8 cellular contexts compared by ENCODE assay signal in genomic region chr1:7042322-7043231, GRCh38.
DNase-seq lines count a peak whose midpoint lies in the region; ATAC-seq, FAIRE-seq and TF ChIP-seq lines count a peak whose summit lies in the region.

No MANE protein-coding gene starts in this region.

- H3K27ac Mint-ChIP-seq in activated T-cell treated with anti-CD3 and anti-CD28 coated beads, Interleukin-2, amount 50 U/mL, for 72 hours: no peak overlapping the region

- H3K9me3 ChIP-seq in kidney (ENCODE audit: control insufficient read depth in 1 of 2, low read length in 2 of 2): no peaks in the 10 kb centered on the region
- H3K9me3 ChIP-seq in upper lobe of right lung: no peaks in the 10 kb centered on the region

- no peaks in the 10 kb centered on the region for H3K4me1 Mint-ChIP-seq in activated T-cell treated with anti-CD3 and anti-CD28 coated beads, Interleukin-2, amount 50 U/mL, for 72 hours (ENCODE audit: low read depth)

- intact Hi-C loops in kidney (cut with DNase I) (no loop called here), upper lobe of right lung (cut with DNase I) (no loop called here)

- peaks cover 10% of the 10 kb centered on the region for H3K27me3 ChIP-seq in upper lobe of right lung

- no peak for FAIRE-seq in kidney (lab: Jason Lieb, UNC)

- peak; percentile 37 for ATAC-seq in upper lobe of right lung
- no peak for ATAC-seq in activated T-cell treated with anti-CD3 and anti-CD28 coated beads, Interleukin-2, amount 50 U/mL, for 72 hours (replicated peaks in 1 of 2)

- H3K27me3 Mint-ChIP-seq in activated T-cell treated with anti-CD3 and anti-CD28 coated beads, Interleukin-2, amount 50 U/mL, for 72 hours (ENCODE audit: low read depth): peaks cover 3% of the 10 kb centered on the region

- peaks cover 0 to 2% of the 10 kb centered on the region in 2 donors for H3K9me3 Mint-ChIP-seq in activated T-cell treated with anti-CD3 and anti-CD28 coated beads, Interleukin-2, amount 50 U/mL, for 72 hours

- H3K36me3 Mint-ChIP-seq in activated T-cell treated with anti-CD3 and anti-CD28 coated beads, Interleukin-2, amount 50 U/mL, for 72 hours (ENCODE audit: insufficient read depth in 2 of 2): no peaks in the 10 kb centered on the region

- no peak overlapping the region for H3K9ac ChIP-seq in kidney (ENCODE audit: low read length in 2 of 2)

- no peak overlapping the region for H3K4me3 ChIP-seq in kidney (ENCODE audit: low read length in 2 of 2)
- no peak overlapping the region for H3K4me3 ChIP-seq in upper lobe of right lung

- H3K27ac ChIP-seq in kidney (ENCODE audit: low read depth in 2 of 2, low read length in 2 of 2): no peak overlapping the region
- H3K27ac ChIP-seq in upper lobe of right lung: no peak overlapping the region

- TF ChIP-seq CTCF in kidney (IDR thresholded peaks at IDR 0.05; ENCODE audit: borderline replicate concordance, extremely low read depth, insufficient read depth): peak; percentile 53
- TF ChIP-seq CTCF in upper lobe of right lung (IDR thresholded peaks at IDR 0.05): peak; percentile 55

- DNase-seq in NCI-H524 (lab: John Stamatoyannopoulos, UW) (peak; percentile 12 to 66), NCI-H524 treated with DMSO at 0.1 percent for 48 hours (lab: John Stamatoyannopoulos, UW) (no peak), NCI-H1092 (lab: John Stamatoyannopoulos, UW) (peak; percentile 56), amygdala (lab: John Stamatoyannopoulos, UW) (peak in 29 of 56 donors; percentile 6 to 77 (median 38)), kidney (no peak), upper lobe of right lung (no peak)
- DNase-seq in activated T-cell treated with anti-CD3 and anti-CD28 coated beads, Interleukin-2, amount 50 U/mL, for 48 hours: no peak
- no peak for DNase-seq in activated T-cell treated with anti-CD3 and anti-CD28 coated beads, Interleukin-2, amount 50 U/mL, for 72 hours

- no peak overlapping the region for H3K4me3 Mint-ChIP-seq in activated T-cell treated with anti-CD3 and anti-CD28 coated beads, Interleukin-2, amount 50 U/mL, for 72 hours

- H3K4me1 ChIP-seq in kidney (ENCODE audit: control insufficient read depth in 1 of 2, insufficient read depth in 1 of 2, low read depth in 1 of 2, low read length in 2 of 2) (no peaks in the 10 kb centered on the region), upper lobe of right lung (no peaks in the 10 kb centered on the region)

- H3K36me3 ChIP-seq in kidney (ENCODE audit: control insufficient read depth in 1 of 2, insufficient read depth in 2 of 2, low read length in 2 of 2): no peaks in the 10 kb centered on the region
- H3K36me3 ChIP-seq in upper lobe of right lung: no peaks in the 10 kb centered on the region

Comparison
In these comparisons a context has a peak if more than half of its experiments do, and no peak if none do; other contexts are left out.
1. DNase-seq: peak in NCI-H524 (2 of 2), NCI-H1092 (single experiment) and amygdala (29 of 56); none in NCI-H524 treated with DMSO at 0.1 percent for 48 hours (single experiment), kidney (single experiment), upper lobe of right lung (single experiment), activated T-cell treated with anti-CD3 and anti-CD28 coated beads, Interleukin-2, amount 50 U/mL, for 48 hours (0 of 2) and activated T-cell treated with anti-CD3 and anti-CD28 coated beads, Interleukin-2, amount 50 U/mL, for 72 hours (0 of 2).